ENCODE assay signal across 1 cellular context in the genomic region with DNA sequence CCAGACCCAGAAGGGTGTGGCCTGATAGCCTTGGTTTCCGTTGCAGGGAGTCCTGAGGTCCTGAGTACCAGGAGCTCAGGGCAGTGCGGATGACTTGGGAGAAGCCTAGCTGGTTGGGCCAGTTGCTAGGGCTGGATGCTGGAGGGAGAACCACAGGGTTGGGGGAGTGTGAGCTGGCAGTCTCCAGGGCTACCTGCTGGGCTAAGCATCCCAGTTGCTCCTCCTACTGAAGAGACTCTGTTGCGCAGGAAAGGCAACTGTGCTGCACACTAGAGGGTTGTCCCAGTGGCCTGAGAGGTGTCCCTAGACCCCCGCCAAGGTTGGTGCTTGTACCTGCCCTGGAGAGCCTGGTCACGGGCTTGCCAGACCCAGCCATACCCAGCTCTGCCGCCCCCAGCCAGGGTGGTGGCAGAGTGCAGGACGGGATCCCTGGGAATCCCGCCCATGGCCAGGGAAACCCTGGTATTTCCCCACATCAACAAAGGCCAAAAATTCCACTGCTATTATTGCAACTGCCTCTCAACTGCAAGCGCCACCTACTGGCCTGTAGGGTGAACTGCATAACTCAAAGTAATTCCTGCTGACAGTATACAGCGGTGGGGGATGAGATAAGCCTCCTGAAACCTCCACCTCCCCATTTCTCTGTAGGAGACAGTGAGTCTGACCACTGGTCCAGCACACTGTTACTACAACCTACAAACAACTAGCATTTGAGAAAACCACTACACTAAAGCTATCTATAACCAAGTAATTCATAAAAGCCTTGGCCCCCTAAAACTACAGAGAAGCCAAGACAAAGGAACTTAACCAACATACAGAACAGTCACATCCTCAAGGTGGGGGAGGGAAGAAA.
TF ChIP-seq lines count a peak whose summit lies in the region.

No MANE protein-coding gene starts in this region.

TF ChIP-seq in HepG2, 621 proteins besides CTCF, POLR2A, EP300 and RAD21 (continued from another document):
- TF ChIP-seq ZFP36 (IDR thresholded peaks at IDR 0.05; ENCODE audit: borderline replicate concordance, low read depth, low read length, partially characterized antibody) (peak; percentile 8), ERF (CRISPR knock-in tag; IDR thresholded peaks at IDR 0.05) (0 out of 2 replicates have a peak, but pooled peaks have one; percentile 42), ZFP41 (CRISPR knock-in tag; IDR thresholded peaks at IDR 0.05; ENCODE audit: borderline replicate concordance) (no peak), TSC22D2 (CRISPR knock-in tag; IDR thresholded peaks at IDR 0.05; ENCODE audit: borderline replicate concordance) (no peak), MXI1 (IDR thresholded peaks at IDR 0.05; ENCODE audit: borderline replicate concordance, low read depth, low read length) (no peak), ZBTB21 (CRISPR knock-in tag; IDR thresholded peaks at IDR 0.05) (no peak), FOSL2 (CRISPR knock-in tag; IDR thresholded peaks at IDR 0.05) (0 out of 2 replicates have a peak, but pooled peaks have one; percentile 14), MEIS1 (CRISPR knock-in tag; IDR thresholded peaks at IDR 0.05; ENCODE audit: borderline replicate concordance) (no peak), ZNF468 (CRISPR knock-in tag; IDR thresholded peaks at IDR 0.05) (no peak), POGZ (CRISPR knock-in tag; IDR thresholded peaks at IDR 0.05) (no peak), ZSCAN21 (CRISPR knock-in tag; IDR thresholded peaks at IDR 0.05; ENCODE audit: borderline replicate concordance) (no peak), KDM6A (CRISPR knock-in tag; IDR thresholded peaks at IDR 0.05; ENCODE audit: low read depth) (no peak), ATF4 (CRISPR knock-in tag; IDR thresholded peaks at IDR 0.05) (0 out of 4 replicates have a peak, but pooled peaks of 1 of the 2 experiments have one; percentile 23), IRF2 (CRISPR knock-in tag; IDR thresholded peaks at IDR 0.05) (peak; percentile 54; the same call in 1 of the 2 replicates), ZBTB42 (CRISPR knock-in tag; IDR thresholded peaks at IDR 0.05) (no peak), GATAD1 (CRISPR knock-in tag; IDR thresholded peaks at IDR 0.05) (0 out of 2 replicates have a peak, but pooled peaks have one; percentile 45), NCOA2 (CRISPR knock-in tag; IDR thresholded peaks at IDR 0.05) (peak; percentile 26; the same call in 1 of the 2 replicates), ZZZ3 (CRISPR knock-in tag; IDR thresholded peaks at IDR 0.05; ENCODE audit: borderline replicate concordance) (no peak), ARID5B (CRISPR knock-in tag; IDR thresholded peaks at IDR 0.05) (peak; percentile 49; the same call in 1 of the 2 replicates), KLF16 (CRISPR knock-in tag; IDR thresholded peaks at IDR 0.05) (0 out of 4 replicates have a peak, but pooled peaks of 1 of the 2 experiments have one; percentile 30), ZNF703 (CRISPR knock-in tag; IDR thresholded peaks at IDR 0.05; ENCODE audit: borderline replicate concordance) (no peak), HNF4A (CRISPR knock-in tag; IDR thresholded peaks at IDR 0.05) (no peak), SMAD3 (CRISPR knock-in tag; IDR thresholded peaks at IDR 0.05) (no peak), BCL6 (CRISPR knock-in tag; IDR thresholded peaks at IDR 0.05) (peak; percentile 34; the same call in 1 of the 2 replicates), ZNF607 (CRISPR knock-in tag; IDR thresholded peaks at IDR 0.05; ENCODE audit: borderline replicate concordance) (no peak), THYN1 (CRISPR knock-in tag; IDR thresholded peaks at IDR 0.05; ENCODE audit: borderline replicate concordance, low read depth) (no peak), ELF1 (CRISPR knock-in tag; IDR thresholded peaks at IDR 0.05) (no peak; the same call in 1 of the 2 replicates), SOX13 (IDR thresholded peaks at IDR 0.05) (no peak), SOX13 (CRISPR knock-in tag; conservative IDR thresholded peaks at IDR 0.05 in 1 of 2, IDR thresholded peaks at IDR 0.05 in 1 of 2) (peak in 1 of 2 experiments; percentile 45; a peak in 1 of 4 replicates), ZBTB43 (CRISPR knock-in tag; conservative IDR thresholded peaks at IDR 0.05) (no peak), BORCS8-MEF2B (CRISPR knock-in tag; IDR thresholded peaks at IDR 0.05) (peak; percentile 38; the same call in 1 of the 2 replicates), KDM3A (CRISPR knock-in tag; IDR thresholded peaks at IDR 0.05; ENCODE audit: low read depth) (no peak), SAFB2 (CRISPR knock-in tag; IDR thresholded peaks at IDR 0.05; ENCODE audit: borderline replicate concordance, low read depth) (no peak), ZFP90 (CRISPR knock-in tag; IDR thresholded peaks at IDR 0.05; ENCODE audit: borderline replicate concordance) (0 out of 2 replicates have a peak, but pooled peaks have one; percentile 21), MAF1 (CRISPR knock-in tag; IDR thresholded peaks at IDR 0.05; ENCODE audit: borderline replicate concordance) (no peak), ZNF75D (CRISPR knock-in tag; IDR thresholded peaks at IDR 0.05; ENCODE audit: borderline replicate concordance) (no peak), ZNF687 (CRISPR knock-in tag; IDR thresholded peaks at IDR 0.05) (peak; percentile 45)
- TF ChIP-seq, protein P1, sequence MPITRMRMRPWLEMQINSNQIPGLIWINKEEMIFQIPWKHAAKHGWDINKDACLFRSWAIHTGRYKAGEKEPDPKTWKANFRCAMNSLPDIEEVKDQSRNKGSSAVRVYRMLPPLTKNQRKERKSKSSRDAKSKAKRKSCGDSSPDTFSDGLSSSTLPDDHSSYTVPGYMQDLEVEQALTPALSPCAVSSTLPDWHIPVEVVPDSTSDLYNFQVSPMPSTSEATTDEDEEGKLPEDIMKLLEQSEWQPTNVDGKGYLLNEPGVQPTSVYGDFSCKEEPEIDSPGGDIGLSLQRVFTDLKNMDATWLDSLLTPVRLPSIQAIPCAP (CRISPR knock-in tag; IDR thresholded peaks at IDR 0.05; ENCODE audit: low read depth) = no peak
- TF ChIP-seq, protein P2, sequence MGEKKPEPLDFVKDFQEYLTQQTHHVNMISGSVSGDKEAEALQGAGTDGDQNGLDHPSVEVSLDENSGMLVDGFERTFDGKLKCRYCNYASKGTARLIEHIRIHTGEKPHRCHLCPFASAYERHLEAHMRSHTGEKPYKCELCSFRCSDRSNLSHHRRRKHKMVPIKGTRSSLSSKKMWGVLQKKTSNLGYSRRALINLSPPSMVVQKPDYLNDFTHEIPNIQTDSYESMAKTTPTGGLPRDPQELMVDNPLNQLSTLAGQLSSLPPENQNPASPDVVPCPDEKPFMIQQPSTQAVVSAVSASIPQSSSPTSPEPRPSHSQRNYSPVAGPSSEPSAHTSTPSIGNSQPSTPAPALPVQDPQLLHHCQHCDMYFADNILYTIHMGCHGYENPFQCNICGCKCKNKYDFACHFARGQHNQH (CRISPR knock-in tag; IDR thresholded peaks at IDR 0.05) = peak; percentile 44; the same call in 1 of the 2 replicates
- TF ChIP-seq, protein P3, sequence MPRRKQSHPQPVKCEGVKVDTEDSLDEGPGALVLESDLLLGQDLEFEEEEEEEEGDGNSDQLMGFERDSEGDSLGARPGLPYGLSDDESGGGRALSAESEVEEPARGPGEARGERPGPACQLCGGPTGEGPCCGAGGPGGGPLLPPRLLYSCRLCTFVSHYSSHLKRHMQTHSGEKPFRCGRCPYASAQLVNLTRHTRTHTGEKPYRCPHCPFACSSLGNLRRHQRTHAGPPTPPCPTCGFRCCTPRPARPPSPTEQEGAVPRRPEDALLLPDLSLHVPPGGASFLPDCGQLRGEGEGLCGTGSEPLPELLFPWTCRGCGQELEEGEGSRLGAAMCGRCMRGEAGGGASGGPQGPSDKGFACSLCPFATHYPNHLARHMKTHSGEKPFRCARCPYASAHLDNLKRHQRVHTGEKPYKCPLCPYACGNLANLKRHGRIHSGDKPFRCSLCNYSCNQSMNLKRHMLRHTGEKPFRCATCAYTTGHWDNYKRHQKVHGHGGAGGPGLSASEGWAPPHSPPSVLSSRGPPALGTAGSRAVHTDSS (CRISPR knock-in tag; conservative IDR thresholded peaks at IDR 0.05) = no peak
- TF ChIP-seq, protein P4, sequence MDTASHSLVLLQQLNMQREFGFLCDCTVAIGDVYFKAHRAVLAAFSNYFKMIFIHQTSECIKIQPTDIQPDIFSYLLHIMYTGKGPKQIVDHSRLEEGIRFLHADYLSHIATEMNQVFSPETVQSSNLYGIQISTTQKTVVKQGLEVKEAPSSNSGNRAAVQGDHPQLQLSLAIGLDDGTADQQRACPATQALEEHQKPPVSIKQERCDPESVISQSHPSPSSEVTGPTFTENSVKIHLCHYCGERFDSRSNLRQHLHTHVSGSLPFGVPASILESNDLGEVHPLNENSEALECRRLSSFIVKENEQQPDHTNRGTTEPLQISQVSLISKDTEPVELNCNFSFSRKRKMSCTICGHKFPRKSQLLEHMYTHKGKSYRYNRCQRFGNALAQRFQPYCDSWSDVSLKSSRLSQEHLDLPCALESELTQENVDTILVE (CRISPR knock-in tag; IDR thresholded peaks at IDR 0.05) = peak; percentile 48; the same call in 1 of the 2 replicates
- TF ChIP-seq, protein P5, sequence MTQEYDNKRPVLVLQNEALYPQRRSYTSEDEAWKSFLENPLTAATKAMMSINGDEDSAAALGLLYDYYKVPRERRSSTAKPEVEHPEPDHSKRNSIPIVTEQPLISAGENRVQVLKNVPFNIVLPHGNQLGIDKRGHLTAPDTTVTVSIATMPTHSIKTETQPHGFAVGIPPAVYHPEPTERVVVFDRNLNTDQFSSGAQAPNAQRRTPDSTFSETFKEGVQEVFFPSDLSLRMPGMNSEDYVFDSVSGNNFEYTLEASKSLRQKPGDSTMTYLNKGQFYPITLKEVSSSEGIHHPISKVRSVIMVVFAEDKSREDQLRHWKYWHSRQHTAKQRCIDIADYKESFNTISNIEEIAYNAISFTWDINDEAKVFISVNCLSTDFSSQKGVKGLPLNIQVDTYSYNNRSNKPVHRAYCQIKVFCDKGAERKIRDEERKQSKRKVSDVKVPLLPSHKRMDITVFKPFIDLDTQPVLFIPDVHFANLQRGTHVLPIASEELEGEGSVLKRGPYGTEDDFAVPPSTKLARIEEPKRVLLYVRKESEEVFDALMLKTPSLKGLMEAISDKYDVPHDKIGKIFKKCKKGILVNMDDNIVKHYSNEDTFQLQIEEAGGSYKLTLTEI (CRISPR knock-in tag; conservative IDR thresholded peaks at IDR 0.05) = no peak
TF ChIP-seq in HepG2: peak in this region for 58.
